ENCODE assay signal across 35 cellular contexts in the genomic region with DNA sequence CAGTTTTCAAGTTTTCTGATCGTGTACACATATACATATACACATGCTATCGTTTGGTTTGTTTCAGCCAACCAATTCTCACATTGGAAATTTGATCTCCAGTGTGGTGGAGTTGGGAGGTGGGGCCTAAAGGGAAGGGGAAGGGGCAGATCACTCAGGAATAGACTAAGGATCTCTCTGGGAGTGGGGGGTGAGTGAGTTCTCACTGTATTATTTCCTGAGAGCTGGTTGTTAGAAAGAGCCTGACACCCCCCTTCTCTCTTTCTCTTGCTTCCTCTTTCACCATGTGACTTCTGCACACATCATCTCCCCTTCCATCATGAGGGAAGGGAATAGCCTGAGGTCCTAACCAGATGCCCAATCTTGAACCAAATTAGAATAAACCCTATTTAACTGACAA.
"Had no signal": no experiment of that assay in that cellular context is flagged by ENCODE, and none has a peak within 500 bp of the region (broad histone marks: within the 10 kb centered on the region; RNA-seq: fewer than 3 reads in every experiment).

No MANE protein-coding gene starts in this region.

- H3K9me3 Mint-ChIP-seq: activated CD4-positive, alpha-beta memory T cell treated with anti-CD3 and anti-CD28 coated beads for 36 hours; activated CD4-positive, alpha-beta T cell treated with anti-CD3 and anti-CD28 coated beads, Interleukin-2, amount 10 ng/mL, durations not matched to agents 24 days and 14 days; activated naive CD4-positive, alpha-beta T cell treated with anti-CD3 and anti-CD28 coated beads for 36 hours; activated naive CD4-positive, alpha-beta T cell treated with anti-CD3 and anti-CD28 coated beads, Interleukin-2, amount 50 U/mL, for 24 hours; activated naive CD8-positive, alpha-beta T cell treated with anti-CD3 and anti-CD28 coated beads, Interleukin-2, amount 50 U/mL, for 24 hours; activated T-helper 1 cell treated with anti-CD3 and anti-CD28 coated beads, Interleukin-12 subunit alpha, Interleukin-12 subunit beta, Interleukin-2, Interleukin-4 antibody, amounts not matched to agents 30 ng/mL and 10 ng/mL and 1 ng/mL, durations not matched to agents 14 hours and 24 hours and 36 hours; activated T-helper 2 cell treated with anti-CD3 and anti-CD28 coated beads, Interferon-gamma antibody, Interleukin-2, Interleukin-4, amounts not matched to agents 10 μg/mL and 5 μg/mL and 100 μg/mL, durations not matched to agents 14 hours and 24 hours and 36 hours; effector memory CD8-positive, alpha-beta T cell had no signal

- H3K4me1 Mint-ChIP-seq: activated CD4-positive, alpha-beta T cell treated with anti-CD3 and anti-CD28 coated beads for 36 hours; activated CD4-positive, alpha-beta T cell treated with anti-CD3 and anti-CD28 coated beads, Interleukin-2, amount 10 ng/mL, durations not matched to agents 24 days and 14 days; activated CD8-positive, alpha-beta memory T cell treated with anti-CD3 and anti-CD28 coated beads, Interleukin-2, amount 10 ng/mL, durations not matched to agents 7 days and 5 days; activated naive CD4-positive, alpha-beta T cell treated with anti-CD3 and anti-CD28 coated beads, Interleukin-2, amount 50 U/mL, for 24 hours; activated naive CD8-positive, alpha-beta T cell treated with anti-CD3 and anti-CD28 coated beads for 36 hours; activated naive CD8-positive, alpha-beta T cell treated with anti-CD3 and anti-CD28 coated beads, Interleukin-2, amount 50 U/mL, for 24 hours had no signal

- H3K27me3 Mint-ChIP-seq: activated CD4-positive, alpha-beta memory T cell treated with anti-CD3 and anti-CD28 coated beads for 36 hours; activated CD4-positive, alpha-beta T cell treated with anti-CD3 and anti-CD28 coated beads for 36 hours; activated CD4-positive, alpha-beta T cell treated with anti-CD3 and anti-CD28 coated beads, Interleukin-2, amount 10 ng/mL, durations not matched to agents 24 days and 14 days; activated CD8-positive, alpha-beta memory T cell treated with anti-CD3 and anti-CD28 coated beads, Interleukin-2, amount 10 ng/mL, durations not matched to agents 7 days and 5 days; activated naive CD4-positive, alpha-beta T cell treated with anti-CD3 and anti-CD28 coated beads, Interleukin-2, amount 50 U/mL, for 24 hours; activated naive CD8-positive, alpha-beta T cell treated with anti-CD3 and anti-CD28 coated beads for 36 hours; activated naive CD8-positive, alpha-beta T cell treated with anti-CD3 and anti-CD28 coated beads, Interleukin-2, amount 50 U/mL, for 24 hours; effector memory CD8-positive, alpha-beta T cell had no signal

- H3K4me3 Mint-ChIP-seq: activated CD4-positive, alpha-beta memory T cell treated with anti-CD3 and anti-CD28 coated beads for 36 hours; activated CD4-positive, alpha-beta T cell treated with anti-CD3 and anti-CD28 coated beads for 36 hours; activated CD4-positive, alpha-beta T cell treated with anti-CD3 and anti-CD28 coated beads, Interleukin-2, amount 10 ng/mL, durations not matched to agents 24 days and 14 days; activated CD8-positive, alpha-beta memory T cell treated with anti-CD3 and anti-CD28 coated beads, Interleukin-2, amount 10 ng/mL, durations not matched to agents 7 days and 5 days; activated CD8-positive, alpha-beta T cell treated with anti-CD3 and anti-CD28 coated beads, Interleukin-2, amount 10 ng/mL, durations not matched to agents 7 days and 5 days; activated naive CD4-positive, alpha-beta T cell treated with anti-CD3 and anti-CD28 coated beads for 36 hours; activated naive CD4-positive, alpha-beta T cell treated with anti-CD3 and anti-CD28 coated beads, Interleukin-2, amount 50 U/mL, for 24 hours; activated naive CD8-positive, alpha-beta T cell treated with anti-CD3 and anti-CD28 coated beads for 36 hours; activated naive CD8-positive, alpha-beta T cell treated with anti-CD3 and anti-CD28 coated beads, Interleukin-2, amount 50 U/mL, for 24 hours; activated T-helper 1 cell treated with anti-CD3 and anti-CD28 coated beads, Interleukin-12 subunit alpha, Interleukin-12 subunit beta, Interleukin-2, Interleukin-4 antibody, amounts not matched to agents 30 ng/mL and 10 ng/mL and 1 ng/mL, durations not matched to agents 14 hours and 24 hours and 36 hours; effector memory CD8-positive, alpha-beta T cell had no signal

- H3K9me3 ChIP-seq: adrenal gland, body of pancreas, esophagus muscularis mucosa, gastroesophageal sphincter, heart right ventricle had no signal

- H3K36me3 ChIP-seq: adrenal gland, esophagus muscularis mucosa, gastroesophageal sphincter, heart right ventricle, WERI-Rb-1 had no signal

- H3K27ac Mint-ChIP-seq: activated CD4-positive, alpha-beta memory T cell treated with anti-CD3 and anti-CD28 coated beads for 36 hours; activated CD4-positive, alpha-beta T cell treated with anti-CD3 and anti-CD28 coated beads for 36 hours; activated CD4-positive, alpha-beta T cell treated with anti-CD3 and anti-CD28 coated beads, Interleukin-2, amount 10 ng/mL, durations not matched to agents 24 days and 14 days; activated CD8-positive, alpha-beta memory T cell treated with anti-CD3 and anti-CD28 coated beads, Interleukin-2, amount 10 ng/mL, durations not matched to agents 7 days and 5 days; activated CD8-positive, alpha-beta T cell treated with anti-CD3 and anti-CD28 coated beads, Interleukin-2, amount 10 ng/mL, durations not matched to agents 7 days and 5 days; activated naive CD4-positive, alpha-beta T cell treated with anti-CD3 and anti-CD28 coated beads for 36 hours; activated naive CD4-positive, alpha-beta T cell treated with anti-CD3 and anti-CD28 coated beads, Interleukin-2, amount 50 U/mL, for 24 hours; activated naive CD8-positive, alpha-beta T cell treated with anti-CD3 and anti-CD28 coated beads for 36 hours; activated naive CD8-positive, alpha-beta T cell treated with anti-CD3 and anti-CD28 coated beads, Interleukin-2, amount 50 U/mL, for 24 hours; activated T-helper 1 cell treated with anti-CD3 and anti-CD28 coated beads, Interleukin-12 subunit alpha, Interleukin-12 subunit beta, Interleukin-2, Interleukin-4 antibody, amounts not matched to agents 30 ng/mL and 10 ng/mL and 1 ng/mL, durations not matched to agents 14 hours and 24 hours and 36 hours; activated T-helper 2 cell treated with anti-CD3 and anti-CD28 coated beads, Interferon-gamma antibody, Interleukin-2, Interleukin-4, amounts not matched to agents 10 μg/mL and 5 μg/mL and 100 μg/mL, durations not matched to agents 14 hours and 24 hours and 36 hours; effector memory CD8-positive, alpha-beta T cell had no signal

- H3K27me3 ChIP-seq: adrenal gland, body of pancreas, esophagus muscularis mucosa, foreskin keratinocyte, gastroesophageal sphincter, heart right ventricle had no signal

- H3K4me1 ChIP-seq: adrenal gland, body of pancreas, esophagus muscularis mucosa, foreskin keratinocyte, gastroesophageal sphincter, heart right ventricle had no signal

- H3K27ac ChIP-seq: adrenal gland, body of pancreas, esophagus muscularis mucosa, foreskin keratinocyte, gastroesophageal sphincter, heart right ventricle, WERI-Rb-1 had no signal

- ATAC-seq: activated CD4-positive, alpha-beta T cell treated with anti-CD3 and anti-CD28 coated beads for 36 hours; activated CD8-positive, alpha-beta memory T cell treated with anti-CD3 and anti-CD28 coated beads, Interleukin-2, amount 10 ng/mL, durations not matched to agents 7 days and 5 days; activated CD8-positive, alpha-beta T cell treated with anti-CD3 and anti-CD28 coated beads, Interleukin-2, amount 10 ng/mL, durations not matched to agents 7 days and 5 days; activated naive CD8-positive, alpha-beta T cell treated with anti-CD3 and anti-CD28 coated beads, Interleukin-2, amount 50 U/mL, for 24 hours; body of pancreas; effector memory CD8-positive, alpha-beta T cell; foreskin keratinocyte; gastroesophageal sphincter; heart right ventricle had no signal

- FAIRE-seq: colon, TTC549 had no signal

- DNase-seq: activated CD4-positive, alpha-beta memory T cell treated with anti-CD3 and anti-CD28 coated beads for 36 hours; activated CD4-positive, alpha-beta T cell treated with anti-CD3 and anti-CD28 coated beads for 36 hours; activated CD4-positive, alpha-beta T cell treated with anti-CD3 and anti-CD28 coated beads, Interleukin-2, amount 10 ng/mL, durations not matched to agents 24 days and 14 days; activated CD4-positive, CD25-positive, alpha-beta regulatory T cell; activated CD4-positive, CD25-positive, alpha-beta regulatory T cell treated with anti-CD3 and anti-CD28 coated beads, Interleukin-2, amount 50 U/mL, for 72 hours; activated CD8-positive, alpha-beta memory T cell treated with anti-CD3 and anti-CD28 coated beads, Interleukin-2, amount 10 ng/mL, durations not matched to agents 7 days and 5 days; activated CD8-positive, alpha-beta memory T cell treated with anti-CD3 and anti-CD28 coated beads, Interleukin-2, amount 50 U/mL, for 4 hours; activated CD8-positive, alpha-beta T cell treated with anti-CD3 and anti-CD28 coated beads, Interleukin-2, amount 10 ng/mL, durations not matched to agents 7 days and 5 days; activated effector memory CD4-positive, alpha-beta T cell treated with anti-CD3 and anti-CD28 coated beads, Interleukin-2, amount 50 U/mL, for 16 hours; activated naive CD4-positive, alpha-beta T cell treated with anti-CD3 and anti-CD28 coated beads for 36 hours; activated naive CD8-positive, alpha-beta T cell treated with anti-CD3 and anti-CD28 coated beads for 36 hours; activated naive CD8-positive, alpha-beta T cell treated with anti-CD3 and anti-CD28 coated beads, Interleukin-2, amount 50 U/mL, for 24 hours; activated T-cell treated with anti-CD3 and anti-CD28 coated beads, Interleukin-2, amount 50 U/mL, for 1 hour; activated T-cell treated with anti-CD3 and anti-CD28 coated beads, Interleukin-2, amount 50 U/mL, for 48 hours; adrenal gland; amygdala; aorta; body of pancreas; caudate nucleus; cortex of kidney; dermis blood vessel endothelial cell; effector CD4-positive, alpha-beta T cell; effector memory CD8-positive, alpha-beta T cell; erythroblast; foreskin keratinocyte; heart right ventricle; T-helper 2 cell; WERI-Rb-1 had no signal

- H3K36me3 Mint-ChIP-seq: activated CD4-positive, alpha-beta memory T cell treated with anti-CD3 and anti-CD28 coated beads for 36 hours; activated CD8-positive, alpha-beta memory T cell treated with anti-CD3 and anti-CD28 coated beads, Interleukin-2, amount 10 ng/mL, durations not matched to agents 7 days and 5 days; activated naive CD4-positive, alpha-beta T cell treated with anti-CD3 and anti-CD28 coated beads, Interleukin-2, amount 50 U/mL, for 24 hours; activated naive CD8-positive, alpha-beta T cell treated with anti-CD3 and anti-CD28 coated beads for 36 hours had no signal

- H3K4me3 ChIP-seq: adrenal gland, body of pancreas, esophagus muscularis mucosa, gastroesophageal sphincter, heart right ventricle had no signal
